In the genomic region with DNA sequence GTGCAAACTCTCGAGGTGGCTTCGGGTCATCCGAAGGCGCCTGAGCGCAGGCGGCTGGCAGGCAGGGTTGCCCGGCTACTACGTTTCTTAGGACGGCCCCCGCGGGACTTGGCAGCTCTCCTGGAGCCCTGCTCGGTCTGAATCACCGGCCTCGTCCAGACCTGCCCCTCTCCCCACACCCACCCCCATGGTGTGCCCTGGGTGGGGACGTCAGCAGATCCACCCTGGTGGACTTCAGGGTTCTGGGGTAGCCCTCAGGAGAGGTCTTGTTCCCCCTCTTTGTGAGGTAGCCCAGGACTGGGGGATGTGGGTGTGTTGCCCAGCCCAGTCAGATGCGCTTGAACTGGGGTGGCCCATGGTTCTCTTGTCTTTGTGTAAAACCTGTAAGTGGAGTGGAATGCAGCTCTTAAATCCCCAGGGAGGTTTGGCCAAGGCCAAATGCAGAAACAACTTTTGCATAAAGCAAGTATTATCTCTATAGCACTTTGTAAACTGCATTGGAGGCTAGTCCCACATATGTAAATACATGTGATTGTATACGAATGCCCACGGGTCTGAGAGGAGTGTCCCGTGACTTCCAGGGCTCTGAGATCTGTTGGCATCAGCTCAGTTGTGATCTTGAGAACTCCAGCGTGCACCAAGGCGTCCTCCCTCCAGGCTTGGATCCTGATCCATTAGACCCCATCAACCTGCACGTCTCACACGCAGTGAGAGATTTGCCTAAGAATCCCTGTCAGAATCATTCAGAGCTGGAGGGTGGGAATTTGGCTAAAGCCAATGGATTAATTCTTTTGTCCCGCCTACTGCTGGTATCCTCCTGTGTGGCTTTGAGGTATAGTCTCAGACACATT, we compare ENCODE assay signal across 9 cellular contexts. TPM values are rescaled to one million over a fixed set of nuclear protein-coding genes. Genes with fewer than 3 reads are reported as not detected.
DNase-seq lines count a peak whose midpoint lies in the region; ATAC-seq, FAIRE-seq and TF ChIP-seq lines count a peak whose summit lies in the region.
"Had no signal": no experiment of that assay in that cellular context is flagged by ENCODE, and none has a peak within 500 bp of the region (broad histone marks: within the 10 kb centered on the region; RNA-seq: fewer than 3 reads in every experiment).

No MANE protein-coding gene starts in this region.

- H3K9me3 ChIP-seq in endocrine pancreas (ENCODE audit: control insufficient read depth, low read length) (no peaks in the 10 kb centered on the region), upper lobe of left lung (no peaks in the 10 kb centered on the region)

- ATAC-seq in upper lobe of left lung (ENCODE audit: low FRiP score in 2 of 2) (peak; percentile 16 to 47), GM18498 (IDR thresholded peaks at IDR 0.05; ENCODE audit: unreplicated experiment) (no peak), GM18519 (IDR thresholded peaks at IDR 0.05; ENCODE audit: low FRiP score, unreplicated experiment) (no peak)

- H3K36me3 ChIP-seq in endocrine pancreas (ENCODE audit: control insufficient read depth, insufficient read depth, low read length): no peaks in the 10 kb centered on the region
- H3K36me3 ChIP-seq in upper lobe of left lung: no peaks in the 10 kb centered on the region

- H3K27me3 ChIP-seq in endocrine pancreas (ENCODE audit: control insufficient read depth, insufficient read depth, low read length) (no peaks in the 10 kb centered on the region), upper lobe of left lung (no peaks in the 10 kb centered on the region)

- peaks cover 18% of the 10 kb centered on the region for H3K27me3 Mint-ChIP-seq in mesothelial cell of epicardium (ENCODE audit: low read depth)

- H3K27ac Mint-ChIP-seq in mesothelial cell of epicardium: peak overlapping the region; percentile 56

- no peak for TF ChIP-seq EP300 in upper lobe of left lung (IDR thresholded peaks at IDR 0.05)

- H3K9ac ChIP-seq in endocrine pancreas (ENCODE audit: control insufficient read depth, insufficient read depth, low read length): peak overlapping the region; percentile 60

- H3K36me3 Mint-ChIP-seq in mesothelial cell of epicardium: peaks cover 2% of the 10 kb centered on the region

- H3K27ac ChIP-seq in upper lobe of left lung: peak overlapping the region; percentile 94 to 97 (median 96)

- no peak overlapping the region for H3K4me3 ChIP-seq in endocrine pancreas (ENCODE audit: control insufficient read depth, insufficient read depth, low read length)
- H3K4me3 ChIP-seq in upper lobe of left lung: peak overlapping the region; percentile 74 to 98 (median 96)

- peak; percentile 46 for DNase-seq in DMS53 (lab: John Stamatoyannopoulos, UW)
- no peak for DNase-seq in DMS53 treated with DMSO at 0.1 percent for 48 hours (lab: John Stamatoyannopoulos, UW; ENCODE audit: unreplicated experiment)
- peak; percentile 70 for DNase-seq in RCC 7860 (ENCODE audit: low spot score)
- peak in 1 of 2 experiments; percentile 56 for DNase-seq in mesothelial cell of epicardium (ENCODE audit: low spot score in 2 of 2, unreplicated experiment in 2 of 2)
- peak; percentile 73 to 89 for DNase-seq in upper lobe of left lung

- no peak for TF ChIP-seq POLR2A in upper lobe of left lung (IDR thresholded peaks at IDR 0.05)

- H3K4me3 Mint-ChIP-seq in mesothelial cell of epicardium: peak overlapping the region; percentile 94

- TF ChIP-seq CTCF in mesothelial cell of epicardium (IDR thresholded peaks at IDR 0.05; ENCODE audit: unreplicated experiment) (no peak), upper lobe of left lung (IDR thresholded peaks at IDR 0.05) (no peak)

- WGBS in upper lobe of left lung, 2 donors: 43 to 74% methylated on average over 5 to 13 of the region's 24 CpGs

- H3K9me3 Mint-ChIP-seq in mesothelial cell of epicardium: no peaks in the 10 kb centered on the region

- H3K4me1 ChIP-seq in endocrine pancreas (ENCODE audit: control insufficient read depth, insufficient read depth, low read length): no peaks in the 10 kb centered on the region
- H3K4me1 ChIP-seq in upper lobe of left lung: peaks cover 30 to 56% (median 38%) of the 10 kb centered on the region in 4 donors

- FAIRE-seq in RCC 7860 (lab: Jason Lieb, UNC): no peak
- FAIRE-seq: A204.1 had no signal

- peaks cover 25% of the 10 kb centered on the region for H3K4me1 Mint-ChIP-seq in mesothelial cell of epicardium

RNA-seq across cellular contexts. Expression of a gene that starts 1.8 kb away (rescaled TPM):
- total RNA-seq in mesothelial cell of epicardium: 51.0 to 55.0 TPM (median 51.5 TPM) in 3 replicates
- total RNA-seq in upper lobe of left lung: 100 to 1,000 TPM in 1 of 6 donors, 10 to 100 TPM in 5; 48.2 to 236 (median 83.5) TPM

Comparison
In these comparisons a context has a peak if more than half of its experiments do, and no peak if none do; other contexts are left out.
1. ATAC-seq: peak in upper lobe of left lung (2 of 2); none in GM18498 (single experiment) and GM18519 (single experiment).